13 cellular contexts compared by ENCODE assay signal in the genomic region with DNA sequence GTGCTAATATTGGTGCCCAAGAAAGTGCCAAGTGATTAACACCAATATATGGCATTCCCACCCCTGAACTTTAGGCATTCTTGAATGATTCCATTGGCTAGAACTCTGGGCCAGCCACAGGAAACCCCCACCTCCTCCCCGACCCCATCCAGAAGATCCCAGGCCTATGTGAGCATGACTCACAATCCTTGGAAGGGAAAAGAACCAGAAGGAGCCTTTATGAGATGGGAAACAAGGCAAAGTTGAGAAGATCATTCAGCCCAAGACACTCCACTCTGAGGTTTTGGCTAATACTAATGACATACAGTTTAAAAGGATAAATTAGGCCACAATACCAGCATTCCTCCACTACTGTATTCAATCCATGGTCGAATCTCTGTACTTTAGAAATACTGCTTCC. TPM values are rescaled to one million over a fixed set of nuclear protein-coding genes. Genes with fewer than 3 reads are reported as not detected.
DNase-seq lines count a peak whose midpoint lies in the region; TF ChIP-seq lines count a peak whose summit lies in the region.
"Had no signal": no experiment of that assay in that cellular context is flagged by ENCODE, and none has a peak within 500 bp of the region (broad histone marks: within the 10 kb centered on the region; RNA-seq: fewer than 3 reads in every experiment).

No MANE protein-coding gene starts in this region.

- no peak for TF ChIP-seq CTCF in brain microvascular endothelial cell (IDR thresholded peaks at IDR 0.05; ENCODE audit: low read depth, low read length, missing control alignments)
- TF ChIP-seq CTCF in adrenal gland (IDR thresholded peaks at IDR 0.05), result no peak

- TF ChIP-seq POLR2A in adrenal gland (IDR thresholded peaks at IDR 0.05), result no peak

- no peak overlapping the region for H2BK120ac ChIP-seq in mesendoderm (ENCODE audit: low read depth, low read length)

- no peaks in the 10 kb centered on the region for H3K27me3 ChIP-seq in HUES48 (ENCODE audit: control insufficient read depth, insufficient read depth, low read length)
- no peaks in the 10 kb centered on the region for H3K27me3 ChIP-seq in brain microvascular endothelial cell (replicated peaks)
- H3K27me3 ChIP-seq in mesendoderm (ENCODE audit: insufficient read depth, low read length, poor library complexity), result no peaks in the 10 kb centered on the region
- H3K27me3 ChIP-seq in adrenal gland, result no peaks in the 10 kb centered on the region
- H3K27me3 ChIP-seq: dorsolateral prefrontal cortex, heart left ventricle had no signal

- no peak overlapping the region for H3K4ac ChIP-seq in mesendoderm (ENCODE audit: low read depth, low read length)

- H2BK15ac ChIP-seq in mesendoderm (replicated peaks; ENCODE audit: low read depth), result no peak overlapping the region

- in situ Hi-C loops in brain microvascular endothelial cell (cut with HindIII; ENCODE audit: low pct_ligation_motif_present, low sequenced_read_pairs), result no loop called here

- DNase-seq in AG08396 (ENCODE audit: low spot score), result peak; percentile 20
- peak; percentile 49 for DNase-seq in brain microvascular endothelial cell
- peak; percentile 79 for DNase-seq in mesendoderm
- no peak for DNase-seq in ecto neural progenitor cell (ENCODE audit: low spot score)
- no peak for DNase-seq in adrenal gland
- no peak for DNase-seq in DMS153 treated with DMSO at 0.1 percent for 48 hours (lab: John Stamatoyannopoulos, UW; ENCODE audit: unreplicated experiment)
- no peak for DNase-seq in epidermal melanocyte (ENCODE audit: insufficient read length, low spot score)
- DNase-seq: activated CD4-positive, alpha-beta T cell treated with anti-CD3 and anti-CD28 coated beads, Interleukin-2, amount 50 U/mL, for 48 hours; activated naive CD4-positive, alpha-beta T cell treated with anti-CD3 and anti-CD28 coated beads for 36 hours; dorsolateral prefrontal cortex; heart left ventricle; trophoblast cell had no signal

- H3K9ac ChIP-seq in HUES48 (ENCODE audit: low read depth, low read length) (no peak overlapping the region), mesendoderm (ENCODE audit: low read length) (no peak overlapping the region)

- WGBS in mesendoderm (ENCODE audit: extremely low coverage, insufficient coverage, low lambda C conversion rate), result no CpG with 5 or more reads among the region's 2 CpGs
- 61 to 68% (median 65%) methylated on average over 2 of the region's 2 CpGs for WGBS in adrenal gland, 4 donors

- H2BK5ac ChIP-seq in mesendoderm (ENCODE audit: low read length), result no peak overlapping the region

- no peak overlapping the region for H3K23ac ChIP-seq in mesendoderm (ENCODE audit: low read length)

- H3K9me3 ChIP-seq in HUES48 (ENCODE audit: control insufficient read depth, insufficient read depth, low read length), result no peaks in the 10 kb centered on the region
- no peaks in the 10 kb centered on the region for H3K9me3 ChIP-seq in adrenal gland (replicated peaks in 1 of 3)
- H3K9me3 ChIP-seq: heart left ventricle had no signal

- no peak overlapping the region for H2AK5ac ChIP-seq in mesendoderm (ENCODE audit: low read length)

- H3K4me1 ChIP-seq in HUES48 (ENCODE audit: control insufficient read depth, insufficient read depth, low read length) (no peaks in the 10 kb centered on the region), mesendoderm (ENCODE audit: control insufficient read depth, low read depth, low read length) (no peaks in the 10 kb centered on the region), adrenal gland (replicated peaks in 1 of 2) (peaks cover 0 to 12% of the 10 kb centered on the region in 2 donors)

- H3K27ac ChIP-seq in HUES48 (ENCODE audit: low read depth, low read length) (peak overlapping the region; percentile 52), brain microvascular endothelial cell (peak overlapping the region; percentile 24), mesendoderm (ENCODE audit: low read depth, low read length) (no peak overlapping the region), adrenal gland (no peak overlapping the region)

- no peak overlapping the region for H3K18ac ChIP-seq in mesendoderm (ENCODE audit: low read length)

- H3K79me1 ChIP-seq in mesendoderm (ENCODE audit: low read length), result no peaks in the 10 kb centered on the region

- peaks cover 67% of the 10 kb centered on the region for H3K36me3 ChIP-seq in HUES48 (ENCODE audit: control insufficient read depth, insufficient read depth, low read length)
- H3K36me3 ChIP-seq in brain microvascular endothelial cell (replicated peaks), result peaks cover 16% of the 10 kb centered on the region
- H3K36me3 ChIP-seq in mesendoderm (ENCODE audit: control insufficient read depth, insufficient read depth, low read length), result no peaks in the 10 kb centered on the region
- peaks cover 0 to 18% of the 10 kb centered on the region in 2 donors for H3K36me3 ChIP-seq in adrenal gland (replicated peaks in 1 of 2)

- no peak overlapping the region for H3K56ac ChIP-seq in mesendoderm (ENCODE audit: low read length)

- intact Hi-C loops in adrenal gland (cut with DNase I), result no loop called here

- no peaks in the 10 kb centered on the region for H3K79me2 ChIP-seq in mesendoderm (ENCODE audit: control insufficient read depth, insufficient read depth, low read length)

- no peak overlapping the region for H3K4me2 ChIP-seq in mesendoderm (ENCODE audit: low read length)

- H4K8ac ChIP-seq in mesendoderm (ENCODE audit: low read depth, low read length), result no peak overlapping the region

- no peak overlapping the region for H4K5ac ChIP-seq in mesendoderm (ENCODE audit: low read length)

- H3K4me3 ChIP-seq in HUES48 (ENCODE audit: low read depth, low read length) (no peak overlapping the region), brain microvascular endothelial cell (ENCODE audit: low read depth, low read length) (no peak overlapping the region), mesendoderm (ENCODE audit: low read length) (no peak overlapping the region), adrenal gland (no peak overlapping the region)
- H3K4me3 ChIP-seq: dorsolateral prefrontal cortex, heart left ventricle had no signal

RNA-seq across cellular contexts. Expression of gene ELK4, which starts 21.8 kb away (rescaled TPM):
- polyA plus RNA-seq in mesendoderm (2013, experiment 1 of 2), result 9.3 TPM
- polyA plus RNA-seq in mesendoderm (2013, experiment 2 of 2), result 9.0 TPM
- 10 to 100 TPM; 12.2 to 40.2 (median 25.5) TPM for total RNA-seq in adrenal gland
- polyA plus RNA-seq in adrenal gland, result 1 to 10 TPM; 3.6 to 9.9 (median 4.5) TPM

Comparison
In these comparisons a context has a peak if more than half of its experiments do, and no peak if none do; other contexts are left out.
1. DNase-seq: peak in AG08396 (single experiment), brain microvascular endothelial cell (single experiment) and mesendoderm (single experiment); none in ecto neural progenitor cell (single experiment), adrenal gland (0 of 7), DMS153 treated with DMSO at 0.1 percent for 48 hours (single experiment) and epidermal melanocyte (single experiment).
2. H3K27ac ChIP-seq: peak in HUES48 (single experiment) and brain microvascular endothelial cell (single experiment); none in mesendoderm (single experiment) and adrenal gland (0 of 5).